ENCODE assay signal across 28 cellular contexts in the genomic region with DNA sequence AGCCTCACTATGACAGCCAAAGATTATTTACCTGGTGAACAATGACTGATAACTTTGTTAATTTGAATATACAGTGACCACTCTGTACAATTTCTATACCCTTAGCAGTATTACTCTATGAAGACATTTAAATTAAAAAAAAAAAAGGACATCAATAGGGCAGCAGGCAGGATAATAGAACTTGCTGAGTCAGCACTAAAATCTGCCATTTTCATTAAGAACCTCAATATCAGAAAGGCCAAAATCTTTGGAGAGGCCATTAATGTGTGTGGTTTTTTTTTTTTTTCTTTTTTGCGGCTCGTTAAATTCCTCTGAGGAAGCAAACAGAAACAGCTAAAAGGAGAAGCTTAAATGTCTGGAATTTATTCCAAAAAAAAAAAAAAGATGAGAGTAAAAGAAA.
"Had no signal": no experiment of that assay in that cellular context is flagged by ENCODE, and none has a peak within 500 bp of the region (broad histone marks: within the 10 kb centered on the region; RNA-seq: fewer than 3 reads in every experiment).

No MANE protein-coding gene starts in this region.

- H2AFZ ChIP-seq: parathyroid adenoma had no signal

- FAIRE-seq: islet of Langerhans had no signal

- H3K4me3 Mint-ChIP-seq: dendritic cell treated with granulocyte-macrophage colony-stimulating factor and Interleukin-4, amounts not matched to agents 40 ng/mL and 50 ng/mL, for 4 days; endodermal cell; mesothelial cell of epicardium; naive thymus-derived CD8-positive, alpha-beta T cell had no signal

- H3K9me3 Mint-ChIP-seq: dendritic cell treated with granulocyte-macrophage colony-stimulating factor and Interleukin-4, amounts not matched to agents 40 ng/mL and 50 ng/mL, for 4 days; endodermal cell; naive thymus-derived CD8-positive, alpha-beta T cell had no signal

- H3K27me3 ChIP-seq: colonic mucosa, gastrocnemius medialis, left lung, neutrophil, stomach, thyroid gland, vagina had no signal

- H3K27me3 Mint-ChIP-seq: dendritic cell treated with granulocyte-macrophage colony-stimulating factor and Interleukin-4, amounts not matched to agents 40 ng/mL and 50 ng/mL, for 4 days; naive thymus-derived CD8-positive, alpha-beta T cell had no signal

- H3K4me3 ChIP-seq: colonic mucosa, gastrocnemius medialis, left lung, smooth muscle cell, stomach, thyroid gland, vagina had no signal

- H3K27ac Mint-ChIP-seq: dendritic cell treated with granulocyte-macrophage colony-stimulating factor and Interleukin-4, amounts not matched to agents 40 ng/mL and 50 ng/mL, for 4 days; endodermal cell; progenitor cell of endocrine pancreas had no signal

- ATAC-seq: esophagus mucosa; gastrocnemius medialis; left cardiac atrium; left lung; naive thymus-derived CD8-positive, alpha-beta T cell; sciatic nerve had no signal

- H3K36me3 ChIP-seq: colonic mucosa, gastrocnemius medialis, thyroid gland had no signal

- DNase-seq: colonic mucosa; effector CD8-positive, alpha-beta T cell; endodermal cell; foreskin fibroblast; gastrocnemius medialis; left cardiac atrium; left lung; mesenchymal stem cell; naive thymus-derived CD8-positive, alpha-beta T cell; stimulated activated CD4-positive, alpha-beta T cell treated with anti-CD3 and anti-CD28 coated beads, Interleukin-12 subunit alpha, Interleukin-12 subunit beta, amount 100 ng/mL, for 4 hours; stimulated activated CD4-positive, alpha-beta T cell treated with anti-CD3 and anti-CD28 coated beads, Interleukin-1b, Interleukin-23, amount 100 ng/mL, for 48 hours; stimulated activated CD4-positive, alpha-beta T cell treated with anti-CD3 and anti-CD28 coated beads, Interleukin-4, amount 100 ng/mL, for 1 hour; stimulated activated CD8-positive, alpha-beta memory T cell treated with anti-CD3 and anti-CD28 coated beads, Interleukin-4, amount 100 ng/mL, for 48 hours; stimulated activated naive CD4-positive, alpha-beta T cell treated with Interleukin-2 at 50 U/mL for 16 hours; stomach; thyroid gland; trophoblast cell had no signal

- H3K4me2 ChIP-seq: smooth muscle cell had no signal

- H3K27ac ChIP-seq: colonic mucosa, epithelial cell of prostate, left lung, neutrophil, parathyroid adenoma, stomach had no signal

- H3K9me3 ChIP-seq: colonic mucosa, gastrocnemius medialis, left lung, neutrophil, stomach, thyroid gland, vagina had no signal

- H3K9ac ChIP-seq: parathyroid adenoma had no signal
